11 cellular contexts compared by ENCODE assay signal in genomic region chr12:4280351-4281163, GRCh38. TPM values are rescaled to one million over a fixed set of nuclear protein-coding genes. Genes with fewer than 3 reads are reported as not detected.
DNase-seq lines count a peak whose midpoint lies in the region; ATAC-seq and TF ChIP-seq lines count a peak whose summit lies in the region.
"Had no signal": no experiment of that assay in that cellular context is flagged by ENCODE, and none has a peak within 500 bp of the region (broad histone marks: within the 10 kb centered on the region; RNA-seq: fewer than 3 reads in every experiment).

No MANE protein-coding gene starts in this region.

- H3K18ac ChIP-seq in mesenchymal stem cell (ENCODE audit: low read depth in 1 of 2, low read length in 2 of 2), result no peak overlapping the region

- WGBS in mesenchymal stem cell, result 69% methylated on average over 14 of the region's 15 CpGs

- peak overlapping the region in 1 of 2 experiments; percentile 32 for H2BK12ac ChIP-seq in mesenchymal stem cell (ENCODE audit: low read length in 2 of 2)

- no peak overlapping the region for H3K4me2 ChIP-seq in mesenchymal stem cell (ENCODE audit: low read length, poor library complexity, severe bottlenecking)

- peak overlapping the region in 1 of 2 experiments; percentile 62 for H3K14ac ChIP-seq in mesenchymal stem cell (ENCODE audit: low read length in 2 of 2)

- peaks cover 74% of the 10 kb centered on the region for H3K36me3 Mint-ChIP-seq in activated T-cell treated with anti-CD3 and anti-CD28 coated beads, Interleukin-2, amount 50 U/mL, for 4 hours (ENCODE audit: insufficient read depth)

- H2BK5ac ChIP-seq in mesenchymal stem cell (ENCODE audit: low read depth, low read length, poor library complexity, severe bottlenecking), result no peak overlapping the region

- H3K4me3 Mint-ChIP-seq in activated T-cell treated with anti-CD3 and anti-CD28 coated beads, Interleukin-2, amount 50 U/mL, for 4 hours, result peak overlapping the region; percentile 65

- peaks cover 82% of the 10 kb centered on the region for H3K4me1 Mint-ChIP-seq in activated T-cell treated with anti-CD3 and anti-CD28 coated beads, Interleukin-2, amount 50 U/mL, for 4 hours (ENCODE audit: low read depth)

- H3K9me3 Mint-ChIP-seq in activated T-cell treated with anti-CD3 and anti-CD28 coated beads, Interleukin-2, amount 50 U/mL, for 4 hours, result no peaks in the 10 kb centered on the region

- H3K27ac ChIP-seq in coronary artery (peak overlapping the region in 1 of 2 donors; percentile 67), mesenchymal stem cell (ENCODE audit: low read length, poor library complexity, severe bottlenecking) (no peak overlapping the region), thoracic aorta (peak overlapping the region; percentile 27 to 45)
- H3K27ac ChIP-seq: SJCRH30 had no signal

- no peaks in the 10 kb centered on the region for H3K9me3 ChIP-seq in mesenchymal stem cell (ENCODE audit: control insufficient read depth, low read length)
- no peaks in the 10 kb centered on the region for H3K9me3 ChIP-seq in thoracic aorta
- H3K9me3 ChIP-seq: SJCRH30 had no signal

- no peak overlapping the region for H3K23ac ChIP-seq in mesenchymal stem cell (ENCODE audit: low read length in 2 of 2)

- H3K9ac ChIP-seq in mesenchymal stem cell (ENCODE audit: low read length), result peak overlapping the region; percentile 33

- peaks cover 76 to 78% of the 10 kb centered on the region in 2 experiments for H3K36me3 ChIP-seq in mesenchymal stem cell (ENCODE audit: control insufficient read depth in 1 of 2, insufficient read depth in 2 of 2, low read depth in 1 of 2, low read length in 2 of 2)
- peaks cover 54% of the 10 kb centered on the region for H3K36me3 ChIP-seq in thoracic aorta

- H3K4ac ChIP-seq in mesenchymal stem cell (ENCODE audit: low read depth in 1 of 2, low read length in 2 of 2), result no peak overlapping the region

- H2BK15ac ChIP-seq in mesenchymal stem cell (ENCODE audit: low read depth, poor library complexity, severe bottlenecking), result no peak overlapping the region

- H4K8ac ChIP-seq in mesenchymal stem cell (ENCODE audit: low read length), result no peak overlapping the region

- no peak overlapping the region for H2BK120ac ChIP-seq in mesenchymal stem cell (ENCODE audit: low read depth, low read length)

- ATAC-seq in activated T-cell treated with anti-CD3 and anti-CD28 coated beads, Interleukin-2, amount 50 U/mL, for 4 hours, result no peak
- no peak for ATAC-seq in thoracic aorta (ENCODE audit: insufficient number of reproducible peaks, low FRiP score, low read depth)

- no peak overlapping the region for H4K91ac ChIP-seq in mesenchymal stem cell (ENCODE audit: low read length)

- H2AK5ac ChIP-seq in mesenchymal stem cell (ENCODE audit: low read length, severe bottlenecking), result no peak overlapping the region

- H3K4me3 ChIP-seq in coronary artery (peak overlapping the region; percentile 19), mesenchymal stem cell (ENCODE audit: insufficient read depth in 1 of 2, low read depth in 1 of 2, low read length in 2 of 2) (peak overlapping the region in 1 of 2 experiments; percentile 54), thoracic aorta (peak overlapping the region; percentile 13)
- H3K4me3 ChIP-seq: SJCRH30 had no signal

- H3K27me3 ChIP-seq in mesenchymal stem cell (ENCODE audit: control insufficient read depth in 1 of 2, insufficient read depth in 1 of 2, low read length in 2 of 2) (peaks cover 7 to 24% of the 10 kb centered on the region in 2 experiments), thoracic aorta (replicated peaks; ENCODE audit: insufficient read depth) (no peaks in the 10 kb centered on the region)
- H3K27me3 ChIP-seq: SJCRH30 had no signal

- H2AFZ ChIP-seq in mesenchymal stem cell (ENCODE audit: low read depth, low read length), result no peak overlapping the region

- H3K79me1 ChIP-seq in mesenchymal stem cell (replicated peaks; ENCODE audit: low read length, poor library complexity, severe bottlenecking), result peaks cover 37% of the 10 kb centered on the region

- H3K27me3 Mint-ChIP-seq in activated T-cell treated with anti-CD3 and anti-CD28 coated beads, Interleukin-2, amount 50 U/mL, for 4 hours (ENCODE audit: low read depth), result no peaks in the 10 kb centered on the region

- no peak for DNase-seq in activated T-cell treated with anti-CD3 and anti-CD28 coated beads, Interleukin-2, amount 50 U/mL, for 4 hours
- DNase-seq in activated T-cell treated with anti-CD3 and anti-CD28 coated beads, Interleukin-2, amount 50 U/mL, for 1 hour, result no peak
- DNase-seq in coronary artery (ENCODE audit: low spot score) (peak; percentile 73), mesenchymal stem cell (no peak), thoracic aorta (ENCODE audit: low spot score) (no peak), iPS-NIHi7 (ENCODE audit: extremely low spot score) (no peak), dermis blood vessel endothelial cell (no peak)
- no peak for DNase-seq in stimulated activated CD4-positive, alpha-beta T cell treated with anti-CD3 and anti-CD28 coated beads, Interleukin-4, amount 100 ng/mL, for 24 hours
- DNase-seq: effector CD4-positive, alpha-beta T cell; stimulated activated CD8-positive, alpha-beta memory T cell treated with anti-CD3 and anti-CD28 coated beads, Interleukin-4, amount 100 ng/mL, for 48 hours had no signal

- TF ChIP-seq CTCF in coronary artery (IDR thresholded peaks at IDR 0.05) (no peak), thoracic aorta (IDR thresholded peaks at IDR 0.05) (no peak)

- peaks cover 9% of the 10 kb centered on the region for H3K4me1 ChIP-seq in mesenchymal stem cell (ENCODE audit: control insufficient read depth, insufficient read depth, low read depth, low read length)
- peaks cover 31 to 61% of the 10 kb centered on the region in 2 donors for H3K4me1 ChIP-seq in thoracic aorta (ENCODE audit: control insufficient read depth in 1 of 2, low read depth in 2 of 2)

RNA-seq across cellular contexts. Expression of gene CCND2, which starts 7.0 kb away (rescaled TPM):
- total RNA-seq in activated T-cell treated with anti-CD3 and anti-CD28 coated beads, Interleukin-2, amount 50 U/mL, for 4 hours, result 1,000 to 10,000 TPM in 1 of 3 donors, 100 to 1,000 TPM in 2; 867 to 1,094 (median 990) TPM
- 42.1 TPM for polyA plus RNA-seq in mesenchymal stem cell (2013, experiment 1 of 2)
- polyA plus RNA-seq in mesenchymal stem cell (2013, experiment 2 of 2), result 38.2 TPM
- total RNA-seq in thoracic aorta (100 to 1,000 TPM; 108 to 153 TPM), dermis blood vessel endothelial cell (111 and 140 TPM in 2 replicates)

RNA-seq across cellular contexts. Expression of gene TIGAR, which starts 40.5 kb away (rescaled TPM):
- 10 to 100 TPM; 12.3 to 21.3 (median 17.8) TPM for total RNA-seq in activated T-cell treated with anti-CD3 and anti-CD28 coated beads, Interleukin-2, amount 50 U/mL, for 4 hours
- polyA plus RNA-seq in mesenchymal stem cell (2013, experiment 1 of 2), result 24.2 TPM
- 25.9 TPM for polyA plus RNA-seq in mesenchymal stem cell (2013, experiment 2 of 2)
- total RNA-seq in thoracic aorta (1 to 10 TPM; 4.1 to 9.5 TPM), dermis blood vessel endothelial cell (11.2 and 19.7 TPM in 2 replicates)
